In genomic region chr14:103521438-103521961, GRCh38 we compare ENCODE assay signal across 6 cellular contexts. TPM values are rescaled to one million over a fixed set of nuclear protein-coding genes. Genes with fewer than 3 reads are reported as not detected.
DNase-seq lines count a peak whose midpoint lies in the region; ATAC-seq and TF ChIP-seq lines count a peak whose summit lies in the region.

No MANE protein-coding gene starts in this region.

- peak overlapping the region; percentile 96 for H2AK5ac ChIP-seq in neuronal stem cell (ENCODE audit: low read depth, low read length)

- H3K4me1 ChIP-seq in neuronal stem cell (ENCODE audit: control insufficient read depth in 2 of 2, insufficient read depth in 1 of 2, low read depth in 1 of 2, low read length in 2 of 2): peaks cover 22 to 62% of the 10 kb centered on the region in 2 donors

- H3K9me3 ChIP-seq in neuronal stem cell (replicated peaks in 1 of 2; ENCODE audit: control insufficient read depth in 2 of 2, insufficient read depth in 1 of 2, low read depth in 1 of 2, low read length in 2 of 2): no peaks in the 10 kb centered on the region

- H3K36me3 ChIP-seq in neuronal stem cell (replicated peaks in 1 of 2; ENCODE audit: control insufficient read depth in 2 of 2, insufficient read depth in 2 of 2, low read length in 2 of 2): peaks cover 13 to 27% of the 10 kb centered on the region in 2 donors

- peak overlapping the region; percentile 75 for H3K4me2 ChIP-seq in neuronal stem cell (ENCODE audit: insufficient read depth, low read length, poor library complexity, severe bottlenecking)

- peak overlapping the region; percentile 97 for H3K9ac ChIP-seq in neuronal stem cell (ENCODE audit: low read depth, low read length, poor library complexity)

- H3K27ac ChIP-seq in neuronal stem cell (replicated peaks; ENCODE audit: low read length): no peak overlapping the region

- peak overlapping the region; percentile 99 for H3K14ac ChIP-seq in neuronal stem cell (ENCODE audit: low read length)

- H3K79me1 ChIP-seq in neuronal stem cell (ENCODE audit: low read depth, low read length): peaks cover 13% of the 10 kb centered on the region

- H3K4me3 ChIP-seq in cardiac fibroblast (replicated peaks in 1 of 2; ENCODE audit: low read depth in 2 of 2, low read length in 2 of 2): peak overlapping the region; percentile 33 to 41
- H3K4me3 ChIP-seq in neuronal stem cell (ENCODE audit: low read length in 2 of 2): peak overlapping the region; percentile 98 to 100

- H2BK12ac ChIP-seq in neuronal stem cell (ENCODE audit: low read length): peak overlapping the region; percentile 90

- peak; percentile 6 for ATAC-seq in HG03432 (IDR thresholded peaks at IDR 0.05; ENCODE audit: unreplicated experiment)
- no peak for ATAC-seq in HG02642 (IDR thresholded peaks at IDR 0.05; ENCODE audit: poor library complexity, unreplicated experiment)

- no peak for TF ChIP-seq CTCF in cardiac fibroblast (IDR thresholded peaks at IDR 0.05; ENCODE audit: low read depth, low read length)

- no peak overlapping the region for H3K4ac ChIP-seq in neuronal stem cell (ENCODE audit: low read length)

- no peak for DNase-seq in cardiac fibroblast (ENCODE audit: low read depth in 2 of 2)
- no peak for DNase-seq in neuronal stem cell (ENCODE audit: low spot score)
- no peak for DNase-seq in SIG-M5 treated with dmso at 0.1 percent for 504 hours (lab: John Stamatoyannopoulos, UW; ENCODE audit: unreplicated experiment)
- no peak for DNase-seq in effector CD8-positive, alpha-beta T cell (lab: John Stamatoyannopoulos, UW)

- H3K23ac ChIP-seq in neuronal stem cell (ENCODE audit: low read depth, low read length, poor library complexity): peak overlapping the region; percentile 91

- no CpG with 5 or more reads among the region's 78 CpGs for WGBS in neuronal stem cell (ENCODE audit: extremely low coverage in 2 of 2, insufficient read length in 2 of 2, insufficient replicate concordance in 1 of 2), 2 donors

- peaks cover 0 to 18% (median 2%) of the 10 kb centered on the region in 3 experiments for H3K27me3 ChIP-seq in neuronal stem cell (ENCODE audit: control insufficient read depth in 3 of 3, insufficient read depth in 3 of 3, low read depth in 1 of 3, low read length in 3 of 3)

- peak overlapping the region; percentile 45 for H2BK15ac ChIP-seq in neuronal stem cell (ENCODE audit: low read length)

- no peak overlapping the region for H4K8ac ChIP-seq in neuronal stem cell (ENCODE audit: low read depth, low read length)

- H3K18ac ChIP-seq in neuronal stem cell (ENCODE audit: low read length): peak overlapping the region; percentile 98

- no peak overlapping the region for H2AFZ ChIP-seq in neuronal stem cell (ENCODE audit: low read length)

- H4K91ac ChIP-seq in neuronal stem cell (ENCODE audit: low read depth, low read length, poor library complexity): no peak overlapping the region

- H2BK120ac ChIP-seq in neuronal stem cell (ENCODE audit: low read depth, low read length): peak overlapping the region; percentile 91

- peak overlapping the region; percentile 87 for H2BK5ac ChIP-seq in neuronal stem cell (ENCODE audit: low read length)

RNA-seq across cellular contexts. Expression of gene CKB, which starts 1.1 kb away (rescaled TPM):
- polyA plus RNA-seq in neuronal stem cell (2013, experiment 1 of 2): 418 TPM
- 412 TPM for polyA plus RNA-seq in neuronal stem cell (2013, experiment 2 of 2)

RNA-seq across cellular contexts. Expression of gene TRMT61A, which starts 7.5 kb away (rescaled TPM):
- 2.1 TPM for polyA plus RNA-seq in neuronal stem cell (2013, experiment 1 of 2)
- 2.2 TPM for polyA plus RNA-seq in neuronal stem cell (2013, experiment 2 of 2)

RNA-seq across cellular contexts. Expression of gene BAG5, which starts 41.0 kb away (rescaled TPM):
- 11.7 TPM for polyA plus RNA-seq in neuronal stem cell (2013, experiment 1 of 2)
- polyA plus RNA-seq in neuronal stem cell (2013, experiment 2 of 2): 11.8 TPM

RNA-seq across cellular contexts. Expression of gene COA8, which starts 41.3 kb away (rescaled TPM):
- polyA plus RNA-seq in neuronal stem cell (2013, experiment 1 of 2): 45.8 TPM
- polyA plus RNA-seq in neuronal stem cell (2013, experiment 2 of 2): 47.5 TPM
